8 cellular contexts compared by ENCODE assay signal in genomic region chr20:47501117-47501482, GRCh38. TPM values are rescaled to one million over a fixed set of nuclear protein-coding genes. Genes with fewer than 3 reads are reported as not detected.
DNase-seq lines count a peak whose midpoint lies in the region; ATAC-seq and FAIRE-seq lines count a peak whose summit lies in the region.

No MANE protein-coding gene starts in this region.

- H3K4me3 ChIP-seq in mononuclear cell (ENCODE audit: low read length), result peak overlapping the region; percentile 79

- peaks cover 39% of the 10 kb centered on the region for H3K4me1 Mint-ChIP-seq in central memory CD8-positive, alpha-beta T cell

- no peak for FAIRE-seq in urothelium cell line (lab: Jason Lieb, UNC)

- peak; percentile 24 for DNase-seq in D341Med (ENCODE audit: low spot score)
- DNase-seq in central memory CD8-positive, alpha-beta T cell (ENCODE audit: low spot score in 2 of 2), result no peak
- no peak for DNase-seq in NOMO-1 (lab: John Stamatoyannopoulos, UW; ENCODE audit: unreplicated experiment in 2 of 2)
- DNase-seq in urothelium cell line (ENCODE audit: low spot score), result no peak
- DNase-seq in Kasumi-1 (lab: John Stamatoyannopoulos, UW), result no peak
- no peak for DNase-seq in DMS 273 (lab: John Stamatoyannopoulos, UW; ENCODE audit: unreplicated experiment)

- peaks cover 32% of the 10 kb centered on the region for H3K4me1 ChIP-seq in mononuclear cell (ENCODE audit: insufficient read depth, low read length)

- H3K27ac Mint-ChIP-seq in central memory CD8-positive, alpha-beta T cell (ENCODE audit: low read depth), result peak overlapping the region; percentile 98

- no peaks in the 10 kb centered on the region for H3K9me3 Mint-ChIP-seq in central memory CD8-positive, alpha-beta T cell

- ATAC-seq in HG03442 (IDR thresholded peaks at IDR 0.05; ENCODE audit: unreplicated experiment), result peak; percentile 10
- peak; percentile 4 for ATAC-seq in central memory CD8-positive, alpha-beta T cell (replicated peaks; ENCODE audit: extremely low read depth, poor library complexity, severe bottlenecking)

- no peaks in the 10 kb centered on the region for H3K27me3 ChIP-seq in mononuclear cell (ENCODE audit: insufficient read depth, low read length)

- no peaks in the 10 kb centered on the region for H3K9me3 ChIP-seq in mononuclear cell (ENCODE audit: low read depth, low read length)

- peaks cover 18% of the 10 kb centered on the region for H3K36me3 Mint-ChIP-seq in central memory CD8-positive, alpha-beta T cell (ENCODE audit: insufficient read depth)

- H3K27me3 Mint-ChIP-seq in central memory CD8-positive, alpha-beta T cell, result no peaks in the 10 kb centered on the region

- peak overlapping the region; percentile 98 for H3K4me3 Mint-ChIP-seq in central memory CD8-positive, alpha-beta T cell

RNA-seq across cellular contexts. Expression of gene NCOA3, which starts 0.6 kb away (rescaled TPM):
- 72.8 TPM for total RNA-seq in mononuclear cell
